Comparison of ENCODE assay signal across 16 cellular contexts in the genomic region with DNA sequence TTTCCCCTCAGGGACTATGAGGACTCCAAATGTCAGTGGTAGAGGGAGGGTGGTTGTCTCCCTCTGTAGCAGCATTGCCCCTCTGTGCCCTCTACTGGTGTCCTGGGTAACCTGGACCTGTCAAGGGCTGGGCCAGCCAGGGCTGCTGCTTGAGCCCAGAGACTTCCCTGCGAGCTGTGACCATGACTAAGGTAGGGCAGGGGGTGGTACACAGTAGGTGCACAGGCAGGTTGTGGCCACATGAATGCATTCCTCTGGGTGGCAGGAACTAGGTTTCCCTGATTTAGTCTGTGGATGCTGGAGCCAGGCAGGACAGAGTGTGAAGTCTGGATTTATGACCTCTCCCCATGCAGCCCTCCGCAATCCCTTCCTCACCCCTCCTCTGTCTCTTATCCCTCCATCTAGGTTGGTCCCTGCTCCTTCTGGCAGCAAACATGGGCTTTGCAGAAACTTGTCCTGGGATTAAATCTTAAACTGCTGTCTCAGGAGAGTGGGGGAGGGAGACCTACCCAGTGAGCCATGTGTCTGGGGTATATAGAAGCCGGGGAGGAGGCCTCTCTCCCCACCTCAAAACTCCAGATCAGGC. TPM values are rescaled to one million over a fixed set of nuclear protein-coding genes. Genes with fewer than 3 reads are reported as not detected.
DNase-seq lines count a peak whose midpoint lies in the region; FAIRE-seq and TF ChIP-seq lines count a peak whose summit lies in the region.
"Had no signal": no experiment of that assay in that cellular context is flagged by ENCODE, and none has a peak within 500 bp of the region (broad histone marks: within the 10 kb centered on the region; RNA-seq: fewer than 3 reads in every experiment).

No MANE protein-coding gene starts in this region.

- peak overlapping the region; percentile 70 for H2AK5ac ChIP-seq in mesendoderm (ENCODE audit: low read length)

- no peaks in the 10 kb centered on the region for H3K27me3 ChIP-seq in mesendoderm (ENCODE audit: insufficient read depth, low read length, poor library complexity)
- H3K27me3 ChIP-seq in HAP-1 (ENCODE audit: low read depth) = no peaks in the 10 kb centered on the region
- H3K27me3 ChIP-seq: BLaER1 treated with 17β-estradiol and CSF1 and Interleukin-3, amounts not matched to agents 10 nM and 100 nM; left lung; SJSA1 had no signal

- H3K18ac ChIP-seq in mesendoderm (ENCODE audit: low read length) = no peak overlapping the region

- peak; percentile 79 for DNase-seq in D721Med (ENCODE audit: insufficient read length, low spot score)
- no peak for DNase-seq in LNCaP clone FGC (ENCODE audit: low read depth)
- DNase-seq in mesendoderm = no peak
- no peak for DNase-seq in SHP77 treated with DMSO at 0.1 percent for 48 hours (lab: John Stamatoyannopoulos, UW)
- DNase-seq in HAP-1 (ENCODE audit: low spot score in 2 of 2) = no peak
- DNase-seq in GM10248 (ENCODE audit: extremely low spot score) = no peak
- DNase-seq in HEK293T (ENCODE audit: extremely low spot score) = no peak
- DNase-seq: activated CD4-positive, alpha-beta memory T cell treated with anti-CD3 and anti-CD28 coated beads, Interleukin-2, amount 10 ng/mL, durations not matched to agents 7 days and 5 days; activated T-cell treated with anti-CD3 and anti-CD28 coated beads, Interleukin-2, amount 50 U/mL, for 48 hours; caudate nucleus; effector CD8-positive, alpha-beta T cell; left lung; NK-92 treated with Interleukin-12 subunit alpha and Interleukin-12 subunit beta, amount 100 ng/mL, for 24 hours had no signal

- H3K9ac ChIP-seq in mesendoderm (ENCODE audit: low read length) = no peak overlapping the region
- H3K9ac ChIP-seq: BLaER1 treated with 17β-estradiol and CSF1 and Interleukin-3, amounts not matched to agents 10 nM and 100 nM had no signal

- H3K9me3 ChIP-seq in HAP-1 = no peaks in the 10 kb centered on the region
- H3K9me3 ChIP-seq: BLaER1 treated with 17β-estradiol and CSF1 and Interleukin-3, amounts not matched to agents 10 nM and 100 nM; left lung; SJSA1 had no signal

- no peak overlapping the region for H4K5ac ChIP-seq in mesendoderm (ENCODE audit: low read length)

- TF ChIP-seq CTCF in D721Med (IDR thresholded peaks at IDR 0.05; ENCODE audit: insufficient read depth, missing control alignments) = peak; percentile 28
- TF ChIP-seq CTCF in LNCaP clone FGC (IDR thresholded peaks at IDR 0.05; ENCODE audit: control insufficient read depth, extremely low read depth, insufficient read depth) = 0 out of 2 replicates have a peak, but pooled peaks have one; percentile 11
- peak; percentile 44; the same call in 1 of the 2 replicates for TF ChIP-seq CTCF in VCaP (conservative IDR thresholded peaks at IDR 0.05)
- TF ChIP-seq CTCF in GM10248 (IDR thresholded peaks at IDR 0.05; ENCODE audit: control extremely low read depth, extremely low read depth, low read depth, missing control alignments) = no peak

- H3K36me3 ChIP-seq in mesendoderm (ENCODE audit: control insufficient read depth, insufficient read depth, low read length) (no peaks in the 10 kb centered on the region), HAP-1 (replicated peaks) (no peaks in the 10 kb centered on the region)
- H3K36me3 ChIP-seq: BLaER1 treated with 17β-estradiol and CSF1 and Interleukin-3, amounts not matched to agents 10 nM and 100 nM; left lung; SJSA1 had no signal

- H3K4me1 ChIP-seq in mesendoderm (ENCODE audit: control insufficient read depth, low read depth, low read length) = peaks cover 9% of the 10 kb centered on the region
- H3K4me1 ChIP-seq in HAP-1 = no peaks in the 10 kb centered on the region
- H3K4me1 ChIP-seq: left lung, SJSA1 had no signal

- no peak overlapping the region for H3K4ac ChIP-seq in mesendoderm (ENCODE audit: low read depth, low read length)

- no peak overlapping the region for H3K4me2 ChIP-seq in mesendoderm (ENCODE audit: low read length)
- H3K4me2 ChIP-seq: BLaER1 treated with 17β-estradiol and CSF1 and Interleukin-3, amounts not matched to agents 10 nM and 100 nM had no signal

- WGBS in mesendoderm (ENCODE audit: extremely low coverage, insufficient coverage, low lambda C conversion rate) = no CpG with 5 or more reads among the region's 3 CpGs

- no peak overlapping the region for H4K8ac ChIP-seq in mesendoderm (ENCODE audit: low read depth, low read length)

- H2BK120ac ChIP-seq in mesendoderm (ENCODE audit: low read depth, low read length) = no peak overlapping the region

- H3K56ac ChIP-seq in mesendoderm (ENCODE audit: low read length) = peak overlapping the region; percentile 69

- no peak overlapping the region for H2BK5ac ChIP-seq in mesendoderm (ENCODE audit: low read length)

- CTCF ChIA-PET in GM10248 (lab: Yijun Ruan, JAX) (no interaction called here), HEK293T (lab: Yijun Ruan, JAX) (no interaction called here)

- no peaks in the 10 kb centered on the region for H3K79me2 ChIP-seq in mesendoderm (ENCODE audit: control insufficient read depth, insufficient read depth, low read length)

- no peak overlapping the region for H2BK15ac ChIP-seq in mesendoderm (replicated peaks; ENCODE audit: low read depth)

- no peak overlapping the region for H3K23ac ChIP-seq in mesendoderm (ENCODE audit: low read length)

- H3K79me1 ChIP-seq in mesendoderm (ENCODE audit: low read length) = no peaks in the 10 kb centered on the region

- POLR2A ChIA-PET in GM10248 (lab: Yijun Ruan, JAX) (no interaction called here), HEK293T (lab: Yijun Ruan, JAX) (no interaction called here)

- H3K4me3 ChIP-seq in LNCaP clone FGC (ENCODE audit: low read depth, low read length) = no peak overlapping the region
- H3K4me3 ChIP-seq in mesendoderm (ENCODE audit: low read length) = no peak overlapping the region
- H3K4me3 ChIP-seq in HAP-1 = no peak overlapping the region
- H3K4me3 ChIP-seq: BLaER1 treated with 17β-estradiol and CSF1 and Interleukin-3, amounts not matched to agents 10 nM and 100 nM; left lung; SJSA1 had no signal

- in situ Hi-C loops in HAP-1 (cut with MboI; ENCODE audit: low sequenced_read_pairs) = no loop called here

- H3K27ac ChIP-seq in VCaP = no peak overlapping the region
- H3K27ac ChIP-seq in mesendoderm (ENCODE audit: low read depth, low read length) = no peak overlapping the region
- H3K27ac ChIP-seq: BLaER1 treated with 17β-estradiol and CSF1 and Interleukin-3, amounts not matched to agents 10 nM and 100 nM; left lung; SJSA1 had no signal

- FAIRE-seq in D721Med (lab: Jason Lieb, UNC) = peak; percentile 77

TF ChIP-seq in HEK293T, 16 proteins besides CTCF, POLR2A, EP300 and RAD21:
- TF ChIP-seq ELF4 (IDR thresholded peaks at IDR 0.05) (no peak), FOXM1 (IDR thresholded peaks at IDR 0.05; ENCODE audit: borderline replicate concordance) (no peak), CTBP1 (IDR thresholded peaks at IDR 0.05; ENCODE audit: borderline replicate concordance) (no peak), TARDBP (IDR thresholded peaks at IDR 0.05) (no peak), ARNT (IDR thresholded peaks at IDR 0.05) (no peak), NFRKB (IDR thresholded peaks at IDR 0.05) (no peak), L3MBTL2 (conservative IDR thresholded peaks at IDR 0.05) (no peak), ZNF384 (IDR thresholded peaks at IDR 0.05) (no peak), LEF1 (IDR thresholded peaks at IDR 0.05; ENCODE audit: borderline replicate concordance) (no peak), HDGF (IDR thresholded peaks at IDR 0.05; ENCODE audit: borderline replicate concordance) (no peak), BHLHE40 (IDR thresholded peaks at IDR 0.05; ENCODE audit: borderline replicate concordance) (no peak), SUZ12 (IDR thresholded peaks at IDR 0.05) (no peak)

RNA-seq across cellular contexts. Expression of gene SEMA3F, which starts 8.7 kb away (rescaled TPM):
- polyA plus RNA-seq in mesendoderm (2013, experiment 1 of 2) = 24.7 TPM
- 23.0 TPM for polyA plus RNA-seq in mesendoderm (2013, experiment 2 of 2)

RNA-seq across cellular contexts. Expression of gene GNAT1, which starts 45.0 kb away (rescaled TPM):
- polyA plus RNA-seq in mesendoderm (2013, experiment 1 of 2) = 0.04 TPM
- 0.01 TPM for polyA plus RNA-seq in mesendoderm (2013, experiment 2 of 2)

RNA-seq across cellular contexts. Expression of gene RBM5, which starts 57.7 kb away (rescaled TPM):
- 49.1 TPM for polyA plus RNA-seq in mesendoderm (2013, experiment 1 of 2)
- polyA plus RNA-seq in mesendoderm (2013, experiment 2 of 2) = 46.8 TPM

RNA-seq across cellular contexts. Expression of gene SLC38A3, which starts 58.7 kb away (rescaled TPM):
- polyA plus RNA-seq in mesendoderm (2013, experiment 1 of 2) = 0.48 TPM
- 0.42 TPM for polyA plus RNA-seq in mesendoderm (2013, experiment 2 of 2)
